ENCODE assay signal across 2 cellular contexts in genomic region chr10:30088178-30088577, GRCh38.
TF ChIP-seq lines count a peak whose summit lies in the region.

No MANE protein-coding gene starts in this region.

TF ChIP-seq in HEK293, 187 proteins besides CTCF, POLR2A, EP300 and RAD21 (continued from another document):
- TF ChIP-seq PRDM10 (tag by site-specific recombination; IDR thresholded peaks at IDR 0.05): peak; percentile 73

TF ChIP-seq in WTC11, 78 proteins besides CTCF, POLR2A, EP300 and RAD21 (continued from another document):
- TF ChIP-seq ZNF532 (CRISPR knock-in tag; IDR thresholded peaks at IDR 0.05; ENCODE audit: borderline replicate concordance) (no peak), GRHL2 (CRISPR knock-in tag; IDR thresholded peaks at IDR 0.05; ENCODE audit: insufficient replicate concordance, severe bottlenecking) (no peak), ATF3 (CRISPR knock-in tag; conservative IDR thresholded peaks at IDR 0.05) (no peak), ZNF219 (CRISPR knock-in tag; IDR thresholded peaks at IDR 0.05; ENCODE audit: borderline replicate concordance) (no peak), AR (CRISPR knock-in tag; IDR thresholded peaks at IDR 0.05) (no peak), ATF2 (CRISPR knock-in tag; IDR thresholded peaks at IDR 0.05; ENCODE audit: borderline replicate concordance, low read depth) (no peak), ERG (CRISPR knock-in tag; IDR thresholded peaks at IDR 0.05) (no peak), MAX (CRISPR knock-in tag; IDR thresholded peaks at IDR 0.05) (no peak)
TF ChIP-seq in WTC11: peak in this region for 0.
